Comparison of ENCODE assay signal across 8 cellular contexts in genomic region chr7:73220357-73220756, GRCh38.
A peak's percentile ranks its signal among the peaks of the same experiment; 100 is the strongest.
DNase-seq lines count a peak whose midpoint lies in the region; ATAC-seq lines count a peak whose summit lies in the region.
"Not testable (repeated sequence)": the region's sequence is repeated elsewhere in the genome, so short reads cannot be mapped to it uniquely, and the experiment has no call there.

No MANE protein-coding gene starts in this region.

- intact Hi-C loops in left ventricle myocardium superior (cut with micrococcal nuclease), result not testable (repeated sequence)

- peak; percentile 58 for ATAC-seq in GM18508 (IDR thresholded peaks at IDR 0.05; ENCODE audit: insufficient read depth, unreplicated experiment)
- peak; percentile 75 for ATAC-seq in GM19351 (IDR thresholded peaks at IDR 0.05; ENCODE audit: unreplicated experiment)
- ATAC-seq in GM21576 (IDR thresholded peaks at IDR 0.05; ENCODE audit: unreplicated experiment), result peak; percentile 87
- ATAC-seq in HG02870 (IDR thresholded peaks at IDR 0.05; ENCODE audit: unreplicated experiment), result peak; percentile 56
- ATAC-seq in HG03159 (IDR thresholded peaks at IDR 0.05; ENCODE audit: unreplicated experiment), result peak; percentile 86
- ATAC-seq in T-cell (replicated peaks in 1 of 4), result peak; percentile 27 to 46 (median 46)
- peak; percentile 79 for ATAC-seq in left ventricle myocardium superior
- ATAC-seq in stimulated activated memory B cell treated with anti-CD40 and anti-IgM and Interleukin-4, amounts not matched to agents 10 μg/mL and 1 μg/mL and 100 μg/mL, for 72 hours, result peak; percentile 96

- POLR2A ChIA-PET in T-cell (lab: Charles Lee), result not testable (repeated sequence)

- H3K36me3 Mint-ChIP-seq in T-cell; stimulated activated memory B cell treated with anti-CD40 and anti-IgM and Interleukin-4, amounts not matched to agents 10 μg/mL and 1 μg/mL and 100 μg/mL, for 72 hours: not testable (repeated sequence)

- not testable (repeated sequence) for H3K27ac Mint-ChIP-seq in T-cell; stimulated activated memory B cell treated with anti-CD40 and anti-IgM and Interleukin-4, amounts not matched to agents 10 μg/mL and 1 μg/mL and 100 μg/mL, for 72 hours

- H3K4me3 Mint-ChIP-seq in T-cell; stimulated activated memory B cell treated with anti-CD40 and anti-IgM and Interleukin-4, amounts not matched to agents 10 μg/mL and 1 μg/mL and 100 μg/mL, for 72 hours: not testable (repeated sequence)

- not testable (repeated sequence) for DNase-seq in T-cell, left ventricle myocardium superior

- H3K9me3 Mint-ChIP-seq in T-cell; stimulated activated memory B cell treated with anti-CD40 and anti-IgM and Interleukin-4, amounts not matched to agents 10 μg/mL and 1 μg/mL and 100 μg/mL, for 72 hours: not testable (repeated sequence)

- CTCF ChIA-PET in T-cell (lab: Charles Lee), result not testable (repeated sequence)

- not testable (repeated sequence) for H3K27me3 Mint-ChIP-seq in T-cell; stimulated activated memory B cell treated with anti-CD40 and anti-IgM and Interleukin-4, amounts not matched to agents 10 μg/mL and 1 μg/mL and 100 μg/mL, for 72 hours

- not testable (repeated sequence) for H3K4me1 Mint-ChIP-seq in T-cell; stimulated activated memory B cell treated with anti-CD40 and anti-IgM and Interleukin-4, amounts not matched to agents 10 μg/mL and 1 μg/mL and 100 μg/mL, for 72 hours

Comparison
In these comparisons a context has a peak if more than half of its experiments do, and no peak if none do; other contexts are left out.
1. ATAC-seq: peak in every context shown above with its lines; median percentile 96 in stimulated activated memory B cell treated with anti-CD40 and anti-IgM and Interleukin-4, amounts not matched to agents 10 μg/mL and 1 μg/mL and 100 μg/mL, for 72 hours; 87 in GM21576; 86 in HG03159; 79 in left ventricle myocardium superior; 75 in GM19351; 58 in GM18508; 56 in HG02870; 46 in T-cell.